21 cellular contexts compared by ENCODE assay signal in the genomic region with DNA sequence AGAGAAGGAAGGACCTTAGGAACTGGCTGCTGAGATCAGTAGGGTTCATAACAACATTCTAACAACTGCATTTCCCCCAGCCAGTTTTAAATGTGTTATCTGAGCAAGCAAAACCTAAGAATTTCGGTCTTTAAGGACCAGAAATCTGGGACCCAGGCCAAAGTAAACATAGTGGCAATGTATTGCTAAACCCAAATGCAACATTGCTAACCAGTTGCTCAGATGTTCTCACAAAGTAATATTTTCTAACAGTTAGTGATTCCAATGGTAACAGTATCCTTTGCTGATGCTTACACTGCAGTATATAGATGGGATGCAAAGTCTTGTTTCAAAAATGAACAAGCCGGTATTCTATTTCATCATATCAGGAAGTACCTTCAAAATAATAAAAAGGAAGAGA.
DNase-seq lines count a peak whose midpoint lies in the region; ATAC-seq and TF ChIP-seq lines count a peak whose summit lies in the region.
"Had no signal": no experiment of that assay in that cellular context is flagged by ENCODE, and none has a peak within 500 bp of the region (broad histone marks: within the 10 kb centered on the region; RNA-seq: fewer than 3 reads in every experiment).

No MANE protein-coding gene starts in this region.

- H3K36me3 Mint-ChIP-seq in glutamatergic neuron (ENCODE audit: unreplicated experiment): no peaks in the 10 kb centered on the region
- H3K36me3 Mint-ChIP-seq: activated naive CD4-positive, alpha-beta T cell treated with anti-CD3 and anti-CD28 coated beads, Interleukin-2, amount 50 U/mL, for 24 hours; stimulated activated effector memory CD8-positive, alpha-beta T cell treated with anti-CD3 and anti-CD28 coated beads, Interleukin-12 subunit alpha, Interleukin-12 subunit beta, amount 100 ng/mL, for 72 hours had no signal

- no peaks in the 10 kb centered on the region for H3K27me3 Mint-ChIP-seq in glutamatergic neuron (ENCODE audit: unreplicated experiment)

- no peak overlapping the region for H3K4me3 ChIP-seq in RWPE2 (ENCODE audit: severe bottlenecking)
- H3K4me3 ChIP-seq in fibroblast of mammary gland (ENCODE audit: control insufficient read depth, low read depth, low read length): no peak overlapping the region
- no peak overlapping the region for H3K4me3 ChIP-seq in skeletal muscle cell (ENCODE audit: low read depth, low read length)
- H3K4me3 ChIP-seq: heart right ventricle, tibial nerve had no signal

- H3K27ac ChIP-seq in RWPE2 (ENCODE audit: poor library complexity, severe bottlenecking): no peak overlapping the region
- H3K27ac ChIP-seq: heart right ventricle, tibial nerve had no signal

- H3K4me1 ChIP-seq in RWPE2 (ENCODE audit: insufficient read depth, poor library complexity, severe bottlenecking): no peaks in the 10 kb centered on the region
- H3K4me1 ChIP-seq: heart right ventricle, tibial nerve had no signal

- H3K9me3 Mint-ChIP-seq in glutamatergic neuron (ENCODE audit: unreplicated experiment): no peaks in the 10 kb centered on the region
- H3K9me3 Mint-ChIP-seq: activated naive CD4-positive, alpha-beta T cell treated with anti-CD3 and anti-CD28 coated beads, Interleukin-2, amount 50 U/mL, for 24 hours; stimulated activated effector memory CD8-positive, alpha-beta T cell treated with anti-CD3 and anti-CD28 coated beads, Interleukin-12 subunit alpha, Interleukin-12 subunit beta, amount 100 ng/mL, for 72 hours had no signal

- H3K4me1 Mint-ChIP-seq in glutamatergic neuron (ENCODE audit: low read depth, unreplicated experiment): no peaks in the 10 kb centered on the region
- H3K4me1 Mint-ChIP-seq: activated naive CD4-positive, alpha-beta T cell treated with anti-CD3 and anti-CD28 coated beads, Interleukin-2, amount 50 U/mL, for 24 hours; stimulated activated effector memory CD8-positive, alpha-beta T cell treated with anti-CD3 and anti-CD28 coated beads, Interleukin-12 subunit alpha, Interleukin-12 subunit beta, amount 100 ng/mL, for 72 hours had no signal

- ATAC-seq in RWPE2 (ENCODE audit: low read depth) (peak; percentile 82), GM21717 (IDR thresholded peaks at IDR 0.05; ENCODE audit: unreplicated experiment) (no peak)
- ATAC-seq: heart right ventricle; stimulated activated effector memory CD8-positive, alpha-beta T cell treated with anti-CD3 and anti-CD28 coated beads, Interleukin-12 subunit alpha, Interleukin-12 subunit beta, amount 100 ng/mL, for 72 hours had no signal

- peaks cover 29% of the 10 kb centered on the region for H3K27me3 ChIP-seq in RWPE2 (ENCODE audit: insufficient read depth, poor library complexity, severe bottlenecking)
- H3K27me3 ChIP-seq: tibial nerve had no signal

- peak; percentile 49 for DNase-seq in HT1080 (ENCODE audit: low read depth)
- no peak for DNase-seq in RWPE2 (ENCODE audit: low spot score)
- peak; percentile 83 for DNase-seq in fibroblast of mammary gland (ENCODE audit: low read depth)
- peak; percentile 78 for DNase-seq in skeletal muscle cell (ENCODE audit: low read depth)
- DNase-seq in glutamatergic neuron: no peak
- no peak for DNase-seq in SK-N-DZ (ENCODE audit: low spot score)
- no peak for DNase-seq in HuH-7 (ENCODE audit: low spot score)
- DNase-seq: activated CD4-positive, alpha-beta T cell treated with anti-CD3 and anti-CD28 coated beads for 4 hours; activated T-cell treated with anti-CD3 and anti-CD28 coated beads for 4 hours; C1 segment of cervical spinal cord; caudate nucleus; DMS79 treated with DMSO at 0.1 percent for 48 hours; GOT3; heart right ventricle; NCI-H2171 treated with DMSO at 0.1 percent for 48 hours; occipital lobe; T-helper 9 cell had no signal

- H3K27ac Mint-ChIP-seq in glutamatergic neuron (ENCODE audit: unreplicated experiment): no peak overlapping the region
- H3K27ac Mint-ChIP-seq: activated naive CD4-positive, alpha-beta T cell treated with anti-CD3 and anti-CD28 coated beads, Interleukin-2, amount 50 U/mL, for 24 hours; stimulated activated effector memory CD8-positive, alpha-beta T cell treated with anti-CD3 and anti-CD28 coated beads, Interleukin-12 subunit alpha, Interleukin-12 subunit beta, amount 100 ng/mL, for 72 hours had no signal

- no peaks in the 10 kb centered on the region for H3K9me3 ChIP-seq in RWPE2 (ENCODE audit: severe bottlenecking)
- H3K9me3 ChIP-seq: tibial nerve had no signal

- TF ChIP-seq CTCF in RWPE2 (IDR thresholded peaks at IDR 0.05; ENCODE audit: poor library complexity, severe bottlenecking): no peak
- TF ChIP-seq CTCF in fibroblast of mammary gland (conservative IDR thresholded peaks at IDR 0.05; ENCODE audit: control insufficient read depth, insufficient read depth, low read depth, low read length): no peak
- TF ChIP-seq CTCF in glutamatergic neuron (IDR thresholded peaks at IDR 0.05; ENCODE audit: partially characterized antibody, unreplicated experiment): no peak

- no peaks in the 10 kb centered on the region for H3K36me3 ChIP-seq in RWPE2 (ENCODE audit: low read depth)
- H3K36me3 ChIP-seq: heart right ventricle, tibial nerve had no signal

- no peak overlapping the region for H3K4me3 Mint-ChIP-seq in glutamatergic neuron (ENCODE audit: unreplicated experiment)
- H3K4me3 Mint-ChIP-seq: activated naive CD4-positive, alpha-beta T cell treated with anti-CD3 and anti-CD28 coated beads, Interleukin-2, amount 50 U/mL, for 24 hours; stimulated activated effector memory CD8-positive, alpha-beta T cell treated with anti-CD3 and anti-CD28 coated beads, Interleukin-12 subunit alpha, Interleukin-12 subunit beta, amount 100 ng/mL, for 72 hours had no signal

Comparison
In these comparisons a context has a peak if more than half of its experiments do, and no peak if none do; other contexts are left out.
1. DNase-seq: peak in HT1080 (single experiment), fibroblast of mammary gland (single experiment) and skeletal muscle cell (single experiment); none in RWPE2 (single experiment), glutamatergic neuron (single experiment), SK-N-DZ (single experiment) and HuH-7 (single experiment).